In genomic region chr11:46345131-46345597, GRCh38 we compare ENCODE assay signal across 8 cellular contexts. TPM values are rescaled to one million over a fixed set of nuclear protein-coding genes. Genes with fewer than 3 reads are reported as not detected.
DNase-seq lines count a peak whose midpoint lies in the region; ATAC-seq and TF ChIP-seq lines count a peak whose summit lies in the region.

No MANE protein-coding gene starts in this region.

- no peak for TF ChIP-seq CTCF in left lung (IDR thresholded peaks at IDR 0.05)
- TF ChIP-seq CTCF in transverse colon (IDR thresholded peaks at IDR 0.05), result no peak

- WGBS in transverse colon (ENCODE audit: low coverage in 1 of 2), 2 donors, result 67 to 80% methylated on average over 2 to 20 of the region's 20 CpGs

- POLR2A ChIA-PET in CD4-positive, alpha-beta memory T cell (lab: Charles Lee; ENCODE audit: partially characterized antibody), result interaction anchor here (1.1 to 14.7 kb wide), 6 partner anchors 13 to 427 kb away, joined by 3 to 334 read pairs (median 4); partner anchors contain the start of genes MDK and PEX16

- in situ Hi-C loops in transverse colon (cut with MboI; ENCODE audit: low pct_ligation_motif_present in 1 of 4, low pct_unique_long_range_greater_than_20kb in 1 of 4, low sequenced_read_pairs in 3 of 4), result no loop called here

- peak overlapping the region; percentile 68 for H3K27ac ChIP-seq in CD4-positive, alpha-beta memory T cell (ENCODE audit: low read depth, low read length)
- H3K27ac ChIP-seq in left lung, result peak overlapping the region; percentile 83 to 90
- H3K27ac ChIP-seq in transverse colon, result peak overlapping the region; percentile 51 to 58 (median 57)

- intact Hi-C loops in CD4-positive, alpha-beta memory T cell (cut with micrococcal nuclease), result loop anchor here (5.0 kb wide), 1 partner anchor 37 kb away; the partner anchor contains the start of gene MDK
- intact Hi-C loops in left lung (cut with DNase I) (no loop called here), transverse colon (cut with DNase I; ENCODE audit: low total_unique reads) (no loop called here)

- peak; percentile 24 for TF ChIP-seq POLR2A in transverse colon (IDR thresholded peaks at IDR 0.05)

- peaks cover 0 to 2% of the 10 kb centered on the region in 2 donors for H3K27me3 Mint-ChIP-seq in CD4-positive, alpha-beta memory T cell
- H3K27me3 Mint-ChIP-seq in IgD-negative memory B cell, result peaks cover 10% of the 10 kb centered on the region
- H3K27me3 Mint-ChIP-seq in activated naive CD8-positive, alpha-beta T cell, result no peaks in the 10 kb centered on the region

- H3K36me3 ChIP-seq in CD4-positive, alpha-beta memory T cell (ENCODE audit: insufficient read depth, low read length), result no peaks in the 10 kb centered on the region
- H3K36me3 ChIP-seq in left lung (no peaks in the 10 kb centered on the region), transverse colon (no peaks in the 10 kb centered on the region)

- H3K9me3 Mint-ChIP-seq in CD4-positive, alpha-beta memory T cell, result peaks cover 0 to 2% (median 0%) of the 10 kb centered on the region in 8 donors
- no peaks in the 10 kb centered on the region for H3K9me3 Mint-ChIP-seq in IgD-negative memory B cell
- no peaks in the 10 kb centered on the region for H3K9me3 Mint-ChIP-seq in activated naive CD8-positive, alpha-beta T cell (ENCODE audit: low read depth)

- peak overlapping the region; percentile 47 to 68 for H3K4me3 ChIP-seq in CD4-positive, alpha-beta memory T cell (ENCODE audit: low read length in 2 of 2)
- H3K4me3 ChIP-seq in left lung, result peak overlapping the region; percentile 26 to 88
- peak overlapping the region in 3 of 4 donors; percentile 4 to 37 (median 14) for H3K4me3 ChIP-seq in transverse colon

- no peak for TF ChIP-seq EP300 in transverse colon (IDR thresholded peaks at IDR 0.05; ENCODE audit: low read depth)

- H3K4me1 Mint-ChIP-seq in CD4-positive, alpha-beta memory T cell, result peaks cover 54 to 88% (median 74%) of the 10 kb centered on the region in 4 donors
- peaks cover 28 to 39% (median 31%) of the 10 kb centered on the region in 3 donors for H3K4me1 Mint-ChIP-seq in IgD-negative memory B cell
- peaks cover 77% of the 10 kb centered on the region for H3K4me1 Mint-ChIP-seq in activated naive CD8-positive, alpha-beta T cell (ENCODE audit: low read depth)

- no peak for DNase-seq in CD4-positive, alpha-beta memory T cell
- DNase-seq in left lung (peak; percentile 77 to 91), transverse colon (peak; percentile 43)

- H3K9me3 ChIP-seq in CD4-positive, alpha-beta memory T cell (ENCODE audit: control insufficient read depth in 1 of 2, low read length in 2 of 2), result no peaks in the 10 kb centered on the region
- H3K9me3 ChIP-seq in left lung, result no peaks in the 10 kb centered on the region
- H3K9me3 ChIP-seq in transverse colon, result no peaks in the 10 kb centered on the region

- ATAC-seq in left lung, result peak; percentile 18
- no peak for ATAC-seq in GM19455 (IDR thresholded peaks at IDR 0.05; ENCODE audit: unreplicated experiment)
- ATAC-seq in GM19452 (IDR thresholded peaks at IDR 0.05; ENCODE audit: unreplicated experiment), result no peak
- no peak for ATAC-seq in HG03039 (IDR thresholded peaks at IDR 0.05; ENCODE audit: unreplicated experiment)

- CTCF ChIA-PET in CD4-positive, alpha-beta memory T cell (lab: Charles Lee; ENCODE audit: partially characterized antibody), result interaction anchor here (0.9 to 17.9 kb wide), 7 partner anchors 14 to 184 kb away, joined by 3 to 469 read pairs (median 5); no protein-coding TSS in a partner anchor

- peaks cover 6 to 22% of the 10 kb centered on the region in 2 donors for H3K36me3 Mint-ChIP-seq in CD4-positive, alpha-beta memory T cell
- no peaks in the 10 kb centered on the region for H3K36me3 Mint-ChIP-seq in IgD-negative memory B cell
- H3K36me3 Mint-ChIP-seq in activated naive CD8-positive, alpha-beta T cell, result no peaks in the 10 kb centered on the region

- peak overlapping the region; percentile 65 to 92 (median 82) for H3K27ac Mint-ChIP-seq in CD4-positive, alpha-beta memory T cell
- peak overlapping the region; percentile 1 to 75 (median 33) for H3K27ac Mint-ChIP-seq in IgD-negative memory B cell
- H3K27ac Mint-ChIP-seq in activated naive CD8-positive, alpha-beta T cell, result peak overlapping the region; percentile 52

- H3K4me3 Mint-ChIP-seq in CD4-positive, alpha-beta memory T cell, result peak overlapping the region; percentile 85 to 95 (median 90)
- H3K4me3 Mint-ChIP-seq in IgD-negative memory B cell, result peak overlapping the region; percentile 14 to 93 (median 79)
- peak overlapping the region; percentile 88 for H3K4me3 Mint-ChIP-seq in activated naive CD8-positive, alpha-beta T cell

- no peaks in the 10 kb centered on the region for H3K27me3 ChIP-seq in CD4-positive, alpha-beta memory T cell (ENCODE audit: insufficient read depth, low read length)
- H3K27me3 ChIP-seq in left lung (no peaks in the 10 kb centered on the region), transverse colon (no peaks in the 10 kb centered on the region)

- peaks cover 79% of the 10 kb centered on the region for H3K4me1 ChIP-seq in CD4-positive, alpha-beta memory T cell (ENCODE audit: insufficient read depth, low read length)
- H3K4me1 ChIP-seq in left lung, result peaks cover 21 to 92% of the 10 kb centered on the region in 2 donors
- H3K4me1 ChIP-seq in transverse colon, result peaks cover 13 to 29% (median 19%) of the 10 kb centered on the region in 4 donors

RNA-seq across cellular contexts. Expression of gene DGKZ, which starts 2.1 kb away (rescaled TPM):
- total RNA-seq in CD4-positive, alpha-beta memory T cell, result 100 to 1,000 TPM; 230 to 235 TPM
- 10 to 100 TPM; 34.8 to 78.9 TPM for polyA plus RNA-seq in CD4-positive, alpha-beta memory T cell
- 9.0 TPM for polyA plus RNA-seq in IgD-negative memory B cell
- total RNA-seq in left lung, result 10 to 100 TPM; 40.5 to 65.1 TPM
- 100 to 1,000 TPM in 1 of 4 donors, 10 to 100 TPM in 3; 56.4 to 105 (median 67.7) TPM for total RNA-seq in transverse colon

RNA-seq across cellular contexts. Expression of gene MDK, which starts 36.3 kb away (rescaled TPM):
- 1 to 10 TPM; 4.7 to 5.6 TPM for total RNA-seq in CD4-positive, alpha-beta memory T cell
- polyA plus RNA-seq in CD4-positive, alpha-beta memory T cell, result not detected
- polyA plus RNA-seq in IgD-negative memory B cell, result 0.60 TPM
- total RNA-seq in left lung, result 100 to 1,000 TPM in 1 of 2 donors, 10 to 100 TPM in 1; 15.4 to 121 TPM
- total RNA-seq in transverse colon, result 100 to 1,000 TPM in 3 of 4 donors, 10 to 100 TPM in 1; 34.4 to 309 (median 180) TPM

RNA-seq across cellular contexts. Expression of gene CHRM4, which starts 46.4 kb away (rescaled TPM):
- total RNA-seq in CD4-positive, alpha-beta memory T cell, result not detected
- under 1 TPM; 0.12 to 0.16 TPM for polyA plus RNA-seq in CD4-positive, alpha-beta memory T cell
- polyA plus RNA-seq in IgD-negative memory B cell, result 0.29 TPM
- total RNA-seq in left lung (not detected), transverse colon (1 to 10 TPM in 1 of 4 donors, under 1 TPM in 1, not detected in 2; 0.82 to 3.3 TPM)

Comparison
In these comparisons a context has a peak if more than half of its experiments do, and no peak if none do; other contexts are left out.
1. DNase-seq: peak in left lung (2 of 2) and transverse colon (single experiment); none in CD4-positive, alpha-beta memory T cell (0 of 5).
2. Peak in every context shown above with its lines, with median percentiles within 50 percentile points of each other: H3K27ac ChIP-seq, H3K4me3 ChIP-seq, H3K27ac Mint-ChIP-seq and H3K4me3 Mint-ChIP-seq.